Comparison of ENCODE assay signal across 1 cellular context in the genomic region with DNA sequence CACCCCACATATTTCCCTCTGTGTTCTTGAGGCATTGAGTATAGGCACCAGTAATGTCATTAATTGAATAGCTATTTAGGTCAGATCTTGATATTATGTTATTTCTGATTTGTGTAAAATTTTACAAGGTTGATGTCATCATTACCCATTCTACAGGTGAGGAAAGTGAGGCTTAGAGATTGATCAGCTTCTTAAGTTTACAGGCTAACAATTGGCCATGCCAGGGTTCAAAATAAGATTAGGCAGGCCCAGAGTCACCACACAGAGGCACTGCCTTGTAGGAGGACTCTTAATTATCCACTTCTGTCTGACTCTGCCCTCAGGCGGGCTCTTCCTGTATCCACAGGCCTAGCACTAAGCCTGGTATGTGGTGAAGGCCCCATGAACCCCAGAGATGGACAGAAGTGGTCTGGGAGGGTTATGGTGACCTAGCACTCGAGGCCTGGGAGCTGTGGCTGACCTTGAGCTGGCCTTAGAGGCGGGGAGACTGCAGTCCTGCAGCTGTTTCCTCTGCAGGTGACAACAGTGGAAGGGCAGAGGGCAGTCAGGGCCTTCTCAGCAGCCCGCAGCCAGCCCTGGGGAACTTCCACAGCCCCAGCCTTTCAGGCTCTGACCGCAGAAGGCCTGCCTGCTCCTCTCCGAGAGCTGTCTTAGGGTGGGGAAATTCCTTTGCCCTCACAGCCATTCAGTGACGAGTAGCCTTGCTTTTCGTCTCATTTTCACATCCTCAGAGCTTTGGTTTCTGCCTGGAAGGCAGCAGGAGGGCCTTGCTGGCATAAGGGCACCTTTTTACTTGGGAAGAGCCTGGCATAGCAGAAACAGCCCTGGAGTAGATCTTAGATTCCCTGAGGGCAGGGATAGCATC.
TF ChIP-seq lines count a peak whose summit lies in the region.

No MANE protein-coding gene starts in this region.

TF ChIP-seq in GM12878, 131 proteins besides CTCF, POLR2A, EP300 and RAD21 (continued from another document):
- TF ChIP-seq CEBPZ (IDR thresholded peaks at IDR 0.05; ENCODE audit: low read depth, low read length) (no peak), TCF3 (IDR thresholded peaks at IDR 0.05; ENCODE audit: borderline replicate concordance, insufficient read depth, low read depth, low read length) (peak; percentile 74; the same call in 1 of the 2 replicates), MTA3 (IDR thresholded peaks at IDR 0.05; ENCODE audit: borderline replicate concordance, low read length) (peak; percentile 91), CHD1 (IDR thresholded peaks at IDR 0.05; ENCODE audit: low read depth, low read length) (no peak), MLLT1 (IDR thresholded peaks at IDR 0.05) (peak; percentile 81), GABPA (IDR thresholded peaks at IDR 0.05; ENCODE audit: low read depth) (no peak), KDM1A (IDR thresholded peaks at IDR 0.05; ENCODE audit: borderline replicate concordance) (no peak), RBBP5 (conservative IDR thresholded peaks at IDR 0.05) (no peak)
